Comparison of ENCODE assay signal across 2 cellular contexts in the genomic region with DNA sequence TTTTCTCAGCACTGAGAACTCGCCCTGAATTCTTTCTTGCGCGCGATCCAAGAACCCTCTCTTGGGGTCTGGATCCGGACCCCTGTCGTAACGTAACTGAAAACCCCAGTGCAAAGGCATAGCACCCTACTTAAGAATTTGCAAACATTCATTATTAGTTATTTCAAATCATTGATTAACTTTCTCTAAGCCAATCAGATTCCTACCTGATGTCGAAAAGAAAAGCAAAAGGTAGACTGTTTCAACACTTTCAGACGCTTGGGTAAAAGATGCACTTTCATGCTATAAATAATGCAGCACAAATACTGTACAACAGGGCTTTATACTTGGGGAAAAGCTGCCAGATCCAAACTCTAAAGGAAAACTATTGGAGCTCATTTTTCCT.
TF ChIP-seq lines count a peak whose summit lies in the region.

No MANE protein-coding gene starts in this region.

TF ChIP-seq in K562, 482 proteins besides CTCF, POLR2A, EP300 and RAD21 (continued from another document):
- TF ChIP-seq, protein P1, sequence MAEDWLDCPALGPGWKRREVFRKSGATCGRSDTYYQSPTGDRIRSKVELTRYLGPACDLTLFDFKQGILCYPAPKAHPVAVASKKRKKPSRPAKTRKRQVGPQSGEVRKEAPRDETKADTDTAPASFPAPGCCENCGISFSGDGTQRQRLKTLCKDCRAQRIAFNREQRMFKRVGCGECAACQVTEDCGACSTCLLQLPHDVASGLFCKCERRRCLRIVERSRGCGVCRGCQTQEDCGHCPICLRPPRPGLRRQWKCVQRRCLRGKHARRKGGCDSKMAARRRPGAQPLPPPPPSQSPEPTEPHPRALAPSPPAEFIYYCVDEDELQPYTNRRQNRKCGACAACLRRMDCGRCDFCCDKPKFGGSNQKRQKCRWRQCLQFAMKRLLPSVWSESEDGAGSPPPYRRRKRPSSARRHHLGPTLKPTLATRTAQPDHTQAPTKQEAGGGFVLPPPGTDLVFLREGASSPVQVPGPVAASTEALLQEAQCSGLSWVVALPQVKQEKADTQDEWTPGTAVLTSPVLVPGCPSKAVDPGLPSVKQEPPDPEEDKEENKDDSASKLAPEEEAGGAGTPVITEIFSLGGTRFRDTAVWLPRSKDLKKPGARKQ (CRISPR knock-in tag; IDR thresholded peaks at IDR 0.05) = peak; percentile 73; the same call in 1 of the 2 replicates
- TF ChIP-seq, protein P2, sequence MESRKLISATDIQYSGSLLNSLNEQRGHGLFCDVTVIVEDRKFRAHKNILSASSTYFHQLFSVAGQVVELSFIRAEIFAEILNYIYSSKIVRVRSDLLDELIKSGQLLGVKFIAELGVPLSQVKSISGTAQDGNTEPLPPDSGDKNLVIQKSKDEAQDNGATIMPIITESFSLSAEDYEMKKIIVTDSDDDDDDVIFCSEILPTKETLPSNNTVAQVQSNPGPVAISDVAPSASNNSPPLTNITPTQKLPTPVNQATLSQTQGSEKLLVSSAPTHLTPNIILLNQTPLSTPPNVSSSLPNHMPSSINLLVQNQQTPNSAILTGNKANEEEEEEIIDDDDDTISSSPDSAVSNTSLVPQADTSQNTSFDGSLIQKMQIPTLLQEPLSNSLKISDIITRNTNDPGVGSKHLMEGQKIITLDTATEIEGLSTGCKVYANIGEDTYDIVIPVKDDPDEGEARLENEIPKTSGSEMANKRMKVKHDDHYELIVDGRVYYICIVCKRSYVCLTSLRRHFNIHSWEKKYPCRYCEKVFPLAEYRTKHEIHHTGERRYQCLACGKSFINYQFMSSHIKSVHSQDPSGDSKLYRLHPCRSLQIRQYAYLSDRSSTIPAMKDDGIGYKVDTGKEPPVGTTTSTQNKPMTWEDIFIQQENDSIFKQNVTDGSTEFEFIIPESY (CRISPR knock-in tag; IDR thresholded peaks at IDR 0.05) = no peak
- TF ChIP-seq NEUROD1 (IDR thresholded peaks at IDR 0.05; ENCODE audit: borderline replicate concordance, low read depth, low read length, partially characterized antibody) (no peak), JUND (IDR thresholded peaks at IDR 0.05; ENCODE audit: borderline replicate concordance, low read depth, low read length) (no peak), JUND (tag; IDR thresholded peaks at IDR 0.05; ENCODE audit: borderline replicate concordance, low read depth, low read length) (no peak), ZNF76 (CRISPR knock-in tag; IDR thresholded peaks at IDR 0.05; ENCODE audit: borderline replicate concordance) (no peak), MCM5 (IDR thresholded peaks at IDR 0.05; ENCODE audit: low read depth) (no peak), NCOA1 (IDR thresholded peaks at IDR 0.05; ENCODE audit: low read depth) (no peak), ZC3H4 (CRISPR knock-in tag; IDR thresholded peaks at IDR 0.05; ENCODE audit: borderline replicate concordance) (no peak), BMI1 (IDR thresholded peaks at IDR 0.05; ENCODE audit: low read length) (no peak), SMAD4 (CRISPR knock-in tag; conservative IDR thresholded peaks at IDR 0.05) (0 out of 2 replicates have a peak, but pooled peaks have one; percentile 23), DNMT1 (IDR thresholded peaks at IDR 0.05) (no peak), FOXK1 (CRISPR knock-in tag; IDR thresholded peaks at IDR 0.05; ENCODE audit: borderline replicate concordance) (no peak), RNF2 (IDR thresholded peaks at IDR 0.05) (no peak), HOXB6 (CRISPR knock-in tag; IDR thresholded peaks at IDR 0.05; ENCODE audit: borderline replicate concordance) (no peak)
- TF ChIP-seq, protein P3, sequence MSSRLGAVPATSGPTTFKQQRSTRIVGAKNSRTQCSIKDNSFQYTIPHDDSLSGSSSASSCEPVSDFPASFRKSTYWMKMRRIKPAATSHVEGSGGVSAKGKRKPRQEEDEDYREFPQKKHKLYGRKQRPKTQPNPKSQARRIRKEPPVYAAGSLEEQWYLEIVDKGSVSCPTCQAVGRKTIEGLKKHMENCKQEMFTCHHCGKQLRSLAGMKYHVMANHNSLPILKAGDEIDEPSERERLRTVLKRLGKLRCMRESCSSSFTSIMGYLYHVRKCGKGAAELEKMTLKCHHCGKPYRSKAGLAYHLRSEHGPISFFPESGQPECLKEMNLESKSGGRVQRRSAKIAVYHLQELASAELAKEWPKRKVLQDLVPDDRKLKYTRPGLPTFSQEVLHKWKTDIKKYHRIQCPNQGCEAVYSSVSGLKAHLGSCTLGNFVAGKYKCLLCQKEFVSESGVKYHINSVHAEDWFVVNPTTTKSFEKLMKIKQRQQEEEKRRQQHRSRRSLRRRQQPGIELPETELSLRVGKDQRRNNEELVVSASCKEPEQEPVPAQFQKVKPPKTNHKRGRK (tag; IDR thresholded peaks at IDR 0.05) = peak; percentile 73; the same call in 1 of the 2 replicates
- TF ChIP-seq, protein P4, sequence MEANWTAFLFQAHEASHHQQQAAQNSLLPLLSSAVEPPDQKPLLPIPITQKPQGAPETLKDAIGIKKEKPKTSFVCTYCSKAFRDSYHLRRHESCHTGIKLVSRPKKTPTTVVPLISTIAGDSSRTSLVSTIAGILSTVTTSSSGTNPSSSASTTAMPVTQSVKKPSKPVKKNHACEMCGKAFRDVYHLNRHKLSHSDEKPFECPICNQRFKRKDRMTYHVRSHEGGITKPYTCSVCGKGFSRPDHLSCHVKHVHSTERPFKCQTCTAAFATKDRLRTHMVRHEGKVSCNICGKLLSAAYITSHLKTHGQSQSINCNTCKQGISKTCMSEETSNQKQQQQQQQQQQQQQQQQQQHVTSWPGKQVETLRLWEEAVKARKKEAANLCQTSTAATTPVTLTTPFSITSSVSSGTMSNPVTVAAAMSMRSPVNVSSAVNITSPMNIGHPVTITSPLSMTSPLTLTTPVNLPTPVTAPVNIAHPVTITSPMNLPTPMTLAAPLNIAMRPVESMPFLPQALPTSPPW (CRISPR knock-in tag; IDR thresholded peaks at IDR 0.05) = no peak

TF ChIP-seq in HEK293T, 16 proteins besides CTCF, POLR2A, EP300 and RAD21 (continued from another document):
- TF ChIP-seq NFRKB (IDR thresholded peaks at IDR 0.05) = no peak
- TF ChIP-seq FOXK2 (IDR thresholded peaks at IDR 0.05) = no peak
- TF ChIP-seq SP1 (IDR thresholded peaks at IDR 0.05) = no peak
- TF ChIP-seq FOXM1 (IDR thresholded peaks at IDR 0.05; ENCODE audit: borderline replicate concordance) = no peak
